22 cellular contexts compared by ENCODE assay signal in genomic region chr2:57884281-57884680, GRCh38.
"Had no signal": no experiment of that assay in that cellular context is flagged by ENCODE, and none has a peak within 500 bp of the region (broad histone marks: within the 10 kb centered on the region; RNA-seq: fewer than 3 reads in every experiment).

No MANE protein-coding gene starts in this region.

- H2AFZ ChIP-seq: PC-9 had no signal

- H3K4me3 ChIP-seq: PC-9 had no signal

- H3K27ac ChIP-seq: PC-9 had no signal

- ATAC-seq: activated CD8-positive, alpha-beta memory T cell treated with anti-CD3 and anti-CD28 coated beads, Interleukin-2, amount 10 ng/mL, durations not matched to agents 7 days and 5 days; activated T-cell treated with anti-CD3 and anti-CD28 coated beads, Interleukin-2, amount 50 U/mL, for 4 hours; T-cell had no signal

- DNase-seq: activated B cell treated with CpG ODN at 0.5 μM for 24 hours; activated CD4-positive, alpha-beta T cell treated with anti-CD3 and anti-CD28 coated beads for 1 hour; activated CD4-positive, alpha-beta T cell treated with anti-CD3 and anti-CD28 coated beads, Interleukin-2, amount 10 ng/mL, durations not matched to agents 24 days and 14 days; activated CD4-positive, alpha-beta T cell treated with anti-CD3 and anti-CD28 coated beads, Interleukin-2, amount 50 U/mL, for 48 hours; activated CD8-positive, alpha-beta memory T cell treated with anti-CD3 and anti-CD28 coated beads, Interleukin-2, amount 10 ng/mL, durations not matched to agents 7 days and 5 days; activated effector memory CD4-positive, alpha-beta T cell treated with anti-CD3 and anti-CD28 coated beads, Interleukin-2, amount 50 U/mL, for 16 hours; activated naive CD4-positive, alpha-beta T cell treated with anti-CD3 and anti-CD28 coated beads for 36 hours; activated T-cell treated with anti-CD3 and anti-CD28 coated beads, Interleukin-2, amount 50 U/mL, for 4 hours; amygdala; cortex of kidney; NCI-H1092; NCI-H2029 treated with DMSO at 0.1 percent for 48 hours; NCI-H2171; NCI-H2227 treated with DMSO at 0.1 percent for 48 hours; NCI-H446 treated with DMSO at 0.1 percent for 48 hours; NCI-H524 treated with DMSO at 0.1 percent for 48 hours; PC-9; T-cell; T-helper 2 cell; T1000 had no signal

- FAIRE-seq: astrocyte, TTC549 had no signal

- H3K4me2 ChIP-seq: PC-9 had no signal
